ENCODE assay signal across 8 cellular contexts in the genomic region with DNA sequence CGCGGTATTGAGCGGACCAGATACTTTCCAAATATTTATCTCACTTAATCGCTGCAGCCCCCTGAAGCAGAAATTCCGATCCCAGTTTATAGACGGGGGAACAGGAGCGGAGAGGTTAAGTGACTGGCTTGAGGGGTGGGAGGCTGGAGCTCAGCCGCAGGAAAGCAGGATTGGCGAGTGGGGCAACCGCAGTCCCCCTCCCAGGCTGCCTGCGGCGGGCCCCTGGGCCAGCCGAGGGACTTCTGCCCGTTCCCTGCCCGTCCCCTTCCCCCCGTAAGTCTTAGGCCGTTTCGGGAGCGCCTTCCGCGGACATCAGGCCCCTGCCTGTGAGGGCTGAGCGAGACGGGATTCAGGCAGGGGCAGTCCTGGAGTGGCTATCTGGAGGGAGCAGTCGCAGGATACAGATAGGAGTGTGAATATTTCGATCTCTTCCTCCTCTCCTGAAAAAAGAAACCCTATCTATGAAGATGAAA. TPM values are rescaled to one million over a fixed set of nuclear protein-coding genes. Genes with fewer than 3 reads are reported as not detected.
DNase-seq lines count a peak whose midpoint lies in the region; ATAC-seq and TF ChIP-seq lines count a peak whose summit lies in the region.

No MANE protein-coding gene starts in this region.

- no peaks in the 10 kb centered on the region for H3K9me3 Mint-ChIP-seq in activated T-helper 2 cell treated with anti-CD3 and anti-CD28 coated beads, Interferon-gamma antibody, Interleukin-2, Interleukin-4, amounts not matched to agents 10 μg/mL and 5 μg/mL and 100 μg/mL, durations not matched to agents 14 hours and 24 hours and 36 hours

- ATAC-seq in left ventricle myocardium superior (peak; percentile 53), sciatic nerve (peak; percentile 25), GM18511 (IDR thresholded peaks at IDR 0.05; ENCODE audit: unreplicated experiment) (no peak)

- H3K27ac Mint-ChIP-seq in activated T-helper 2 cell treated with anti-CD3 and anti-CD28 coated beads, Interferon-gamma antibody, Interleukin-2, Interleukin-4, amounts not matched to agents 10 μg/mL and 5 μg/mL and 100 μg/mL, durations not matched to agents 14 hours and 24 hours and 36 hours: peak overlapping the region; percentile 94

- H3K4me3 Mint-ChIP-seq in activated T-helper 2 cell treated with anti-CD3 and anti-CD28 coated beads, Interferon-gamma antibody, Interleukin-2, Interleukin-4, amounts not matched to agents 10 μg/mL and 5 μg/mL and 100 μg/mL, durations not matched to agents 14 hours and 24 hours and 36 hours (ENCODE audit: low read depth): peak overlapping the region; percentile 99

- peaks cover 47% of the 10 kb centered on the region for H3K4me1 Mint-ChIP-seq in activated T-helper 2 cell treated with anti-CD3 and anti-CD28 coated beads, Interferon-gamma antibody, Interleukin-2, Interleukin-4, amounts not matched to agents 10 μg/mL and 5 μg/mL and 100 μg/mL, durations not matched to agents 14 hours and 24 hours and 36 hours (ENCODE audit: low read depth)

- DNase-seq in D341Med (ENCODE audit: low spot score): peak; percentile 59
- no peak for DNase-seq in activated T-helper 2 cell treated with anti-CD3 and anti-CD28 coated beads, Interferon-gamma antibody, Interleukin-2, Interleukin-4, amounts not matched to agents 10 μg/mL and 5 μg/mL and 100 μg/mL, durations not matched to agents 14 hours and 24 hours and 36 hours (ENCODE audit: low spot score)
- DNase-seq in left ventricle myocardium superior: peak; percentile 40
- no peak for DNase-seq in sciatic nerve (ENCODE audit: low spot score)
- no peak for DNase-seq in amniotic stem cell (lab: John Stamatoyannopoulos, UW)
- DNase-seq in NK-92 (lab: John Stamatoyannopoulos, UW; ENCODE audit: unreplicated experiment): no peak

- TF ChIP-seq EP300 in Ishikawa (IDR thresholded peaks at IDR 0.05; ENCODE audit: borderline replicate concordance): no peak

- H3K27me3 Mint-ChIP-seq in activated T-helper 2 cell treated with anti-CD3 and anti-CD28 coated beads, Interferon-gamma antibody, Interleukin-2, Interleukin-4, amounts not matched to agents 10 μg/mL and 5 μg/mL and 100 μg/mL, durations not matched to agents 14 hours and 24 hours and 36 hours (ENCODE audit: low read depth): peaks cover 10% of the 10 kb centered on the region

- intact Hi-C loops in activated T-helper 2 cell treated with anti-CD3 and anti-CD28 coated beads, Interferon-gamma antibody, Interleukin-2, Interleukin-4, amounts not matched to agents 10 μg/mL and 5 μg/mL and 100 μg/mL, durations not matched to agents 14 hours and 24 hours and 36 hours (cut with micrococcal nuclease): loop anchor here (5.0 to 10.0 kb wide), 2 partner anchors 177 to 210 kb away; partner anchors contain the start of genes AHCYL2 and NRF1
- intact Hi-C loops in left ventricle myocardium superior (cut with micrococcal nuclease) (no loop called here), sciatic nerve (cut with DNase I) (no loop called here)

- no peak for TF ChIP-seq RAD21 in Ishikawa (IDR thresholded peaks at IDR 0.05; ENCODE audit: low read depth)

- peaks cover 32% of the 10 kb centered on the region for H3K36me3 Mint-ChIP-seq in activated T-helper 2 cell treated with anti-CD3 and anti-CD28 coated beads, Interferon-gamma antibody, Interleukin-2, Interleukin-4, amounts not matched to agents 10 μg/mL and 5 μg/mL and 100 μg/mL, durations not matched to agents 14 hours and 24 hours and 36 hours (ENCODE audit: low read depth)

TF ChIP-seq in Ishikawa, 13 proteins besides CTCF, POLR2A, EP300 and RAD21:
- TF ChIP-seq YY1 (IDR thresholded peaks at IDR 0.05; ENCODE audit: low read depth): no peak
- no peak for TF ChIP-seq CEBPB (IDR thresholded peaks at IDR 0.05)
- TF ChIP-seq TEAD4 (IDR thresholded peaks at IDR 0.05): no peak
- TF ChIP-seq, protein P1, sequence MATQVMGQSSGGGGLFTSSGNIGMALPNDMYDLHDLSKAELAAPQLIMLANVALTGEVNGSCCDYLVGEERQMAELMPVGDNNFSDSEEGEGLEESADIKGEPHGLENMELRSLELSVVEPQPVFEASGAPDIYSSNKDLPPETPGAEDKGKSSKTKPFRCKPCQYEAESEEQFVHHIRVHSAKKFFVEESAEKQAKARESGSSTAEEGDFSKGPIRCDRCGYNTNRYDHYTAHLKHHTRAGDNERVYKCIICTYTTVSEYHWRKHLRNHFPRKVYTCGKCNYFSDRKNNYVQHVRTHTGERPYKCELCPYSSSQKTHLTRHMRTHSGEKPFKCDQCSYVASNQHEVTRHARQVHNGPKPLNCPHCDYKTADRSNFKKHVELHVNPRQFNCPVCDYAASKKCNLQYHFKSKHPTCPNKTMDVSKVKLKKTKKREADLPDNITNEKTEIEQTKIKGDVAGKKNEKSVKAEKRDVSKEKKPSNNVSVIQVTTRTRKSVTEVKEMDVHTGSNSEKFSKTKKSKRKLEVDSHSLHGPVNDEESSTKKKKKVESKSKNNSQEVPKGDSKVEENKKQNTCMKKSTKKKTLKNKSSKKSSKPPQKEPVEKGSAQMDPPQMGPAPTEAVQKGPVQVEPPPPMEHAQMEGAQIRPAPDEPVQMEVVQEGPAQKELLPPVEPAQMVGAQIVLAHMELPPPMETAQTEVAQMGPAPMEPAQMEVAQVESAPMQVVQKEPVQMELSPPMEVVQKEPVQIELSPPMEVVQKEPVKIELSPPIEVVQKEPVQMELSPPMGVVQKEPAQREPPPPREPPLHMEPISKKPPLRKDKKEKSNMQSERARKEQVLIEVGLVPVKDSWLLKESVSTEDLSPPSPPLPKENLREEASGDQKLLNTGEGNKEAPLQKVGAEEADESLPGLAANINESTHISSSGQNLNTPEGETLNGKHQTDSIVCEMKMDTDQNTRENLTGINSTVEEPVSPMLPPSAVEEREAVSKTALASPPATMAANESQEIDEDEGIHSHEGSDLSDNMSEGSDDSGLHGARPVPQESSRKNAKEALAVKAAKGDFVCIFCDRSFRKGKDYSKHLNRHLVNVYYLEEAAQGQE (IDR thresholded peaks at IDR 0.05; ENCODE audit: low read depth): no peak
- peak; percentile 35; the same call in 1 of the 2 replicates for TF ChIP-seq ZBTB7A (IDR thresholded peaks at IDR 0.05; ENCODE audit: low read depth)

RNA-seq across cellular contexts. Expression of gene STRIP2, which starts 0.7 kb away (rescaled TPM):
- total RNA-seq in activated T-helper 2 cell treated with anti-CD3 and anti-CD28 coated beads, Interferon-gamma antibody, Interleukin-2, Interleukin-4, amounts not matched to agents 10 μg/mL and 5 μg/mL and 100 μg/mL, durations not matched to agents 14 hours and 24 hours and 36 hours: 73.4 and 73.5 TPM in 2 replicates
- total RNA-seq in left ventricle myocardium superior (23.3 TPM), sciatic nerve (0.62 TPM)

Comparison
In these comparisons a context has a peak if more than half of its experiments do, and no peak if none do; other contexts are left out.
1. DNase-seq: peak in D341Med (single experiment) and left ventricle myocardium superior (single experiment); none in activated T-helper 2 cell treated with anti-CD3 and anti-CD28 coated beads, Interferon-gamma antibody, Interleukin-2, Interleukin-4, amounts not matched to agents 10 μg/mL and 5 μg/mL and 100 μg/mL, durations not matched to agents 14 hours and 24 hours and 36 hours (single experiment), sciatic nerve (single experiment), amniotic stem cell (single experiment) and NK-92 (single experiment).
2. RNA of gene STRIP2, which starts 0.7 kb away (total RNA-seq): 73.4 to 73.5 TPM in activated T-helper 2 cell treated with anti-CD3 and anti-CD28 coated beads, Interferon-gamma antibody, Interleukin-2, Interleukin-4, amounts not matched to agents 10 μg/mL and 5 μg/mL and 100 μg/mL, durations not matched to agents 14 hours and 24 hours and 36 hours and 23.3 TPM in left ventricle myocardium superior (single experiment); 0.62 TPM in sciatic nerve (single experiment); every median in the first group is over 10 times any median in the second.